1 cellular context compared by ENCODE assay signal in the genomic region with DNA sequence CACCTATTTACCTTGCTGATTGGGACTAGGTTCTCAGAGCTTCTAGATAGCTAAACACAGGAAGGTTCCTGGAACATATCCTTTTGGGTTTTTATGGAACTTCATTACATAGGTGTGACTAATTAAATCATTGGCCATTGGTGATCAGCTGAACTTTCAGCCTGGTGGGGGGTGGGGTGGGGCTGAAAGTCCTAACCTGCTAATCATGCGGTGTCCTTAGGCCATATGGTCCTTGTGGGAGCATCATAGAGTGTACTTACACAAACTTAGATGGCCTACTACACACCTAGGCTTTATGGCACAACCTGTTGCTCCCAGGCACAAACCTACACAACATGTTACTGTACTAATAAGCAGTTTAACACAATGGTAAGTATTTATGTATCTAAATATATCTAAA.
TF ChIP-seq lines count a peak whose summit lies in the region.

No MANE protein-coding gene starts in this region.

TF ChIP-seq in HepG2, 621 proteins besides CTCF, POLR2A, EP300 and RAD21:
- TF ChIP-seq HES4 (CRISPR knock-in tag; IDR thresholded peaks at IDR 0.05; ENCODE audit: borderline replicate concordance) (no peak), NCOA2 (CRISPR knock-in tag; IDR thresholded peaks at IDR 0.05) (no peak), ZNF441 (CRISPR knock-in tag; IDR thresholded peaks at IDR 0.05; ENCODE audit: borderline replicate concordance) (no peak), FOXA1 (IDR thresholded peaks at IDR 0.05) (no peak), FOXA1 (CRISPR knock-in tag; IDR thresholded peaks at IDR 0.05) (no peak), PHF20 (CRISPR knock-in tag; IDR thresholded peaks at IDR 0.05) (no peak), ZKSCAN5 (CRISPR knock-in tag; IDR thresholded peaks at IDR 0.05) (no peak), TAF15 (IDR thresholded peaks at IDR 0.05; ENCODE audit: low read depth, low read length, poor library complexity, severe bottlenecking) (no peak), SOX6 (IDR thresholded peaks at IDR 0.05) (no peak), SOX6 (CRISPR knock-in tag; IDR thresholded peaks at IDR 0.05) (no peak), ZNF7 (CRISPR knock-in tag; IDR thresholded peaks at IDR 0.05) (no peak), CBX2 (IDR thresholded peaks at IDR 0.05; ENCODE audit: low read depth, low read length) (no peak), CBX2 (CRISPR knock-in tag; IDR thresholded peaks at IDR 0.05; ENCODE audit: low read depth) (no peak), IRX3 (CRISPR knock-in tag; IDR thresholded peaks at IDR 0.05; ENCODE audit: borderline replicate concordance, low read depth) (no peak), ZNF670 (CRISPR knock-in tag; IDR thresholded peaks at IDR 0.05; ENCODE audit: borderline replicate concordance) (no peak), ETV6 (CRISPR knock-in tag; conservative IDR thresholded peaks at IDR 0.05) (no peak), ZNF333 (CRISPR knock-in tag; IDR thresholded peaks at IDR 0.05; ENCODE audit: borderline replicate concordance) (no peak), ZNF766 (CRISPR knock-in tag; IDR thresholded peaks at IDR 0.05; ENCODE audit: borderline replicate concordance) (no peak)
- TF ChIP-seq, protein P1, sequence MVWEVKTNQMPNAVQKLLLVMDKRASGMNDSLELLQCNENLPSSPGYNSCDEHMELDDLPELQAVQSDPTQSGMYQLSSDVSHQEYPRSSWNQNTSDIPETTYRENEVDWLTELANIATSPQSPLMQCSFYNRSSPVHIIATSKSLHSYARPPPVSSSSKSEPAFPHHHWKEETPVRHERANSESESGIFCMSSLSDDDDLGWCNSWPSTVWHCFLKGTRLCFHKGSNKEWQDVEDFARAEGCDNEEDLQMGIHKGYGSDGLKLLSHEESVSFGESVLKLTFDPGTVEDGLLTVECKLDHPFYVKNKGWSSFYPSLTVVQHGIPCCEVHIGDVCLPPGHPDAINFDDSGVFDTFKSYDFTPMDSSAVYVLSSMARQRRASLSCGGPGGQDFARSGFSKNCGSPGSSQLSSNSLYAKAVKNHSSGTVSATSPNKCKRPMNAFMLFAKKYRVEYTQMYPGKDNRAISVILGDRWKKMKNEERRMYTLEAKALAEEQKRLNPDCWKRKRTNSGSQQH (CRISPR knock-in tag; IDR thresholded peaks at IDR 0.05; ENCODE audit: low read depth) = no peak
- TF ChIP-seq, protein P2, sequence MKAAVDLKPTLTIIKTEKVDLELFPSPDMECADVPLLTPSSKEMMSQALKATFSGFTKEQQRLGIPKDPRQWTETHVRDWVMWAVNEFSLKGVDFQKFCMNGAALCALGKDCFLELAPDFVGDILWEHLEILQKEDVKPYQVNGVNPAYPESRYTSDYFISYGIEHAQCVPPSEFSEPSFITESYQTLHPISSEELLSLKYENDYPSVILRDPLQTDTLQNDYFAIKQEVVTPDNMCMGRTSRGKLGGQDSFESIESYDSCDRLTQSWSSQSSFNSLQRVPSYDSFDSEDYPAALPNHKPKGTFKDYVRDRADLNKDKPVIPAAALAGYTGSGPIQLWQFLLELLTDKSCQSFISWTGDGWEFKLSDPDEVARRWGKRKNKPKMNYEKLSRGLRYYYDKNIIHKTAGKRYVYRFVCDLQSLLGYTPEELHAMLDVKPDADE (CRISPR knock-in tag; IDR thresholded peaks at IDR 0.05) = no peak
- TF ChIP-seq, protein P3, sequence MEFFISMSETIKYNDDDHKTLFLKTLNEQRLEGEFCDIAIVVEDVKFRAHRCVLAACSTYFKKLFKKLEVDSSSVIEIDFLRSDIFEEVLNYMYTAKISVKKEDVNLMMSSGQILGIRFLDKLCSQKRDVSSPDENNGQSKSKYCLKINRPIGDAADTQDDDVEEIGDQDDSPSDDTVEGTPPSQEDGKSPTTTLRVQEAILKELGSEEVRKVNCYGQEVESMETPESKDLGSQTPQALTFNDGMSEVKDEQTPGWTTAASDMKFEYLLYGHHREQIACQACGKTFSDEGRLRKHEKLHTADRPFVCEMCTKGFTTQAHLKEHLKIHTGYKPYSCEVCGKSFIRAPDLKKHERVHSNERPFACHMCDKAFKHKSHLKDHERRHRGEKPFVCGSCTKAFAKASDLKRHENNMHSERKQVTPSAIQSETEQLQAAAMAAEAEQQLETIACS (CRISPR knock-in tag; IDR thresholded peaks at IDR 0.05) = no peak
- TF ChIP-seq, protein P4, sequence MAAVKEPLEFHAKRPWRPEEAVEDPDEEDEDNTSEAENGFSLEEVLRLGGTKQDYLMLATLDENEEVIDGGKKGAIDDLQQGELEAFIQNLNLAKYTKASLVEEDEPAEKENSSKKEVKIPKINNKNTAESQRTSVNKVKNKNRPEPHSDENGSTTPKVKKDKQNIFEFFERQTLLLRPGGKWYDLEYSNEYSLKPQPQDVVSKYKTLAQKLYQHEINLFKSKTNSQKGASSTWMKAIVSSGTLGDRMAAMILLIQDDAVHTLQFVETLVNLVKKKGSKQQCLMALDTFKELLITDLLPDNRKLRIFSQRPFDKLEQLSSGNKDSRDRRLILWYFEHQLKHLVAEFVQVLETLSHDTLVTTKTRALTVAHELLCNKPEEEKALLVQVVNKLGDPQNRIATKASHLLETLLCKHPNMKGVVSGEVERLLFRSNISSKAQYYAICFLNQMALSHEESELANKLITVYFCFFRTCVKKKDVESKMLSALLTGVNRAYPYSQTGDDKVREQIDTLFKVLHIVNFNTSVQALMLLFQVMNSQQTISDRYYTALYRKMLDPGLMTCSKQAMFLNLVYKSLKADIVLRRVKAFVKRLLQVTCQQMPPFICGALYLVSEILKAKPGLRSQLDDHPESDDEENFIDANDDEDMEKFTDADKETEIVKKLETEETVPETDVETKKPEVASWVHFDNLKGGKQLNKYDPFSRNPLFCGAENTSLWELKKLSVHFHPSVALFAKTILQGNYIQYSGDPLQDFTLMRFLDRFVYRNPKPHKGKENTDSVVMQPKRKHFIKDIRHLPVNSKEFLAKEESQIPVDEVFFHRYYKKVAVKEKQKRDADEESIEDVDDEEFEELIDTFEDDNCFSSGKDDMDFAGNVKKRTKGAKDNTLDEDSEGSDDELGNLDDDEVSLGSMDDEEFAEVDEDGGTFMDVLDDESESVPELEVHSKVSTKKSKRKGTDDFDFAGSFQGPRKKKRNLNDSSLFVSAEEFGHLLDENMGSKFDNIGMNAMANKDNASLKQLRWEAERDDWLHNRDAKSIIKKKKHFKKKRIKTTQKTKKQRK (IDR thresholded peaks at IDR 0.05; ENCODE audit: low read length) = no peak
